In genomic region chr4:66956426-66956825, GRCh38 we compare ENCODE assay signal across 37 cellular contexts.
"Had no signal": no experiment of that assay in that cellular context is flagged by ENCODE, and none has a peak within 500 bp of the region (broad histone marks: within the 10 kb centered on the region; RNA-seq: fewer than 3 reads in every experiment).

No MANE protein-coding gene starts in this region.

- H3K9me3 ChIP-seq: adrenal gland, ascending aorta, body of pancreas, breast epithelium had no signal

- H3K27me3 Mint-ChIP-seq: activated naive CD4-positive, alpha-beta T cell treated with anti-CD3 and anti-CD28 coated beads, Interleukin-2, amount 10 ng/mL, durations not matched to agents 7 days and 5 days; activated naive CD4-positive, alpha-beta T cell treated with anti-CD3 and anti-CD28 coated beads, Interleukin-2, amount 50 U/mL, for 24 hours; activated naive CD8-positive, alpha-beta T cell; activated naive CD8-positive, alpha-beta T cell treated with anti-CD3 and anti-CD28 coated beads for 36 hours; activated naive CD8-positive, alpha-beta T cell treated with anti-CD3 and anti-CD28 coated beads, Interleukin-2, amount 10 ng/mL, durations not matched to agents 7 days and 5 days; activated naive CD8-positive, alpha-beta T cell treated with anti-CD3 and anti-CD28 coated beads, Interleukin-2, amount 50 U/mL, for 24 hours; activated T-cell treated with anti-CD3 and anti-CD28 coated beads, Interleukin-2, amount 50 U/mL, for 24 hours; activated T-helper 17 cell treated with anti-CD3 and anti-CD28 coated beads, Interleukin-2, amount 50 U/mL, for 72 hours; brain; central memory CD8-positive, alpha-beta T cell had no signal

- H3K36me3 ChIP-seq: adrenal gland, ascending aorta, brain microvascular endothelial cell, breast epithelium, cardiac muscle cell had no signal

- H3K27me3 ChIP-seq: adrenal gland, ascending aorta, body of pancreas, brain microvascular endothelial cell, breast epithelium, cardiac muscle cell had no signal

- H3K4me3 ChIP-seq: adrenal gland, ascending aorta, body of pancreas, breast epithelium, cardiac muscle cell had no signal

- H3K4me1 Mint-ChIP-seq: activated naive CD4-positive, alpha-beta T cell treated with anti-CD3 and anti-CD28 coated beads, Interleukin-2, amount 10 ng/mL, durations not matched to agents 7 days and 5 days; activated naive CD4-positive, alpha-beta T cell treated with anti-CD3 and anti-CD28 coated beads, Interleukin-2, amount 50 U/mL, for 24 hours; activated naive CD8-positive, alpha-beta T cell treated with anti-CD3 and anti-CD28 coated beads for 36 hours; activated naive CD8-positive, alpha-beta T cell treated with anti-CD3 and anti-CD28 coated beads, Interleukin-2, amount 10 ng/mL, durations not matched to agents 7 days and 5 days; activated naive CD8-positive, alpha-beta T cell treated with anti-CD3 and anti-CD28 coated beads, Interleukin-2, amount 50 U/mL, for 24 hours; activated T-helper 17 cell treated with anti-CD3 and anti-CD28 coated beads, Interleukin-2, amount 50 U/mL, for 72 hours; central memory CD8-positive, alpha-beta T cell had no signal

- H3K27ac ChIP-seq: adrenal gland, ascending aorta, body of pancreas, brain microvascular endothelial cell, breast epithelium, cardiac muscle cell had no signal

- ATAC-seq: activated naive CD4-positive, alpha-beta T cell treated with anti-CD3 and anti-CD28 coated beads, Interleukin-2, amount 50 U/mL, for 72 hours; activated naive CD8-positive, alpha-beta T cell treated with anti-CD3 and anti-CD28 coated beads, Interleukin-2, amount 50 U/mL, for 24 hours; activated T-cell treated with anti-CD3 and anti-CD28 coated beads, Interleukin-2, amount 50 U/mL, for 4 hours; activated T-cell treated with anti-CD3 and anti-CD28 coated beads, Interleukin-2, amount 50 U/mL, for 72 hours; activated T-helper 17 cell treated with anti-CD3 and anti-CD28 coated beads, Interleukin-2, amount 50 U/mL, for 72 hours; body of pancreas had no signal

- H3K4me3 Mint-ChIP-seq: activated naive CD4-positive, alpha-beta T cell treated with anti-CD3 and anti-CD28 coated beads for 36 hours; activated naive CD4-positive, alpha-beta T cell treated with anti-CD3 and anti-CD28 coated beads, Interleukin-2, amount 10 ng/mL, durations not matched to agents 7 days and 5 days; activated naive CD4-positive, alpha-beta T cell treated with anti-CD3 and anti-CD28 coated beads, Interleukin-2, amount 50 U/mL, for 24 hours; activated naive CD8-positive, alpha-beta T cell; activated naive CD8-positive, alpha-beta T cell treated with anti-CD3 and anti-CD28 coated beads for 36 hours; activated naive CD8-positive, alpha-beta T cell treated with anti-CD3 and anti-CD28 coated beads, Interleukin-2, amount 10 ng/mL, durations not matched to agents 7 days and 5 days; activated naive CD8-positive, alpha-beta T cell treated with anti-CD3 and anti-CD28 coated beads, Interleukin-2, amount 50 U/mL, for 24 hours; activated T-cell treated with anti-CD3 and anti-CD28 coated beads, Interleukin-2, amount 50 U/mL, for 24 hours; activated T-cell treated with anti-CD3 and anti-CD28 coated beads, Interleukin-2, amount 50 U/mL, for 4 hours; activated T-cell treated with anti-CD3 and anti-CD28 coated beads, Interleukin-2, amount 50 U/mL, for 72 hours; activated T-helper 1 cell treated with anti-CD3 and anti-CD28 coated beads, Interleukin-12 subunit alpha, Interleukin-12 subunit beta, Interleukin-2, Interleukin-4 antibody, amounts not matched to agents 30 ng/mL and 10 ng/mL and 1 ng/mL, durations not matched to agents 14 hours and 24 hours and 36 hours; activated T-helper 17 cell treated with anti-CD3 and anti-CD28 coated beads, Interleukin-2, amount 50 U/mL, for 72 hours; brain; central memory CD8-positive, alpha-beta T cell had no signal

- H3K36me3 Mint-ChIP-seq: activated naive CD4-positive, alpha-beta T cell treated with anti-CD3 and anti-CD28 coated beads, Interleukin-2, amount 10 ng/mL, durations not matched to agents 7 days and 5 days; activated naive CD4-positive, alpha-beta T cell treated with anti-CD3 and anti-CD28 coated beads, Interleukin-2, amount 50 U/mL, for 24 hours; activated naive CD4-positive, alpha-beta T cell treated with anti-CD3 and anti-CD28 coated beads, Interleukin-2, amount 50 U/mL, for 72 hours; activated naive CD8-positive, alpha-beta T cell; activated naive CD8-positive, alpha-beta T cell treated with anti-CD3 and anti-CD28 coated beads for 36 hours; activated naive CD8-positive, alpha-beta T cell treated with anti-CD3 and anti-CD28 coated beads, Interleukin-2, amount 10 ng/mL, durations not matched to agents 7 days and 5 days; brain had no signal

- H3K4me1 ChIP-seq: adrenal gland, ascending aorta, body of pancreas, breast epithelium had no signal

- DNase-seq: activated effector memory CD4-positive, alpha-beta T cell treated with anti-CD3 and anti-CD28 coated beads, Interleukin-2, amount 50 U/mL, for 16 hours; activated effector memory CD4-positive, alpha-beta T cell treated with Interleukin-2 at 50 U/mL for 16 hours; activated gamma-delta T cell; activated gamma-delta T cell treated with Interleukin-2 at 50 U/mL for 16 hours; activated naive CD4-positive, alpha-beta T cell; activated naive CD4-positive, alpha-beta T cell treated with anti-CD3 and anti-CD28 coated beads for 36 hours; activated naive CD4-positive, alpha-beta T cell treated with anti-CD3 and anti-CD28 coated beads, Interleukin-2, amount 10 ng/mL, durations not matched to agents 7 days and 5 days; activated naive CD4-positive, alpha-beta T cell treated with anti-CD3 and anti-CD28 coated beads, Interleukin-2, amount 50 U/mL, for 16 hours; activated naive CD4-positive, alpha-beta T cell treated with Interleukin-2 at 50 U/mL for 16 hours; activated naive CD8-positive, alpha-beta T cell treated with anti-CD3 and anti-CD28 coated beads for 36 hours; activated naive CD8-positive, alpha-beta T cell treated with anti-CD3 and anti-CD28 coated beads, Interleukin-2, amount 10 ng/mL, durations not matched to agents 7 days and 5 days; activated naive CD8-positive, alpha-beta T cell treated with anti-CD3 and anti-CD28 coated beads, Interleukin-2, amount 50 U/mL, for 24 hours; activated T-cell treated with anti-CD3 and anti-CD28 coated beads, Interleukin-2, amount 50 U/mL, for 1 hour; activated T-cell treated with anti-CD3 and anti-CD28 coated beads, Interleukin-2, amount 50 U/mL, for 24 hours; activated T-cell treated with anti-CD3 and anti-CD28 coated beads, Interleukin-2, amount 50 U/mL, for 4 hours; activated T-cell treated with anti-CD3 and anti-CD28 coated beads, Interleukin-2, amount 50 U/mL, for 48 hours; activated T-cell treated with anti-CD3 and anti-CD28 coated beads, Interleukin-2, amount 50 U/mL, for 72 hours; adrenal gland; amniotic stem cell; amygdala; anterior cingulate cortex; body of pancreas; brain microvascular endothelial cell; caudate nucleus; central memory CD4-positive, alpha-beta T cell; cerebellar nuclear complex had no signal

- H3K9me3 Mint-ChIP-seq: activated naive CD8-positive, alpha-beta T cell treated with anti-CD3 and anti-CD28 coated beads for 36 hours; activated naive CD8-positive, alpha-beta T cell treated with anti-CD3 and anti-CD28 coated beads, Interleukin-2, amount 10 ng/mL, durations not matched to agents 7 days and 5 days had no signal

- H3K27ac Mint-ChIP-seq: activated naive CD4-positive, alpha-beta T cell treated with anti-CD3 and anti-CD28 coated beads for 36 hours; activated naive CD4-positive, alpha-beta T cell treated with anti-CD3 and anti-CD28 coated beads, Interleukin-2, amount 10 ng/mL, durations not matched to agents 7 days and 5 days; activated naive CD4-positive, alpha-beta T cell treated with anti-CD3 and anti-CD28 coated beads, Interleukin-2, amount 50 U/mL, for 24 hours; activated naive CD4-positive, alpha-beta T cell treated with anti-CD3 and anti-CD28 coated beads, Interleukin-2, amount 50 U/mL, for 72 hours; activated naive CD8-positive, alpha-beta T cell; activated naive CD8-positive, alpha-beta T cell treated with anti-CD3 and anti-CD28 coated beads for 36 hours; activated naive CD8-positive, alpha-beta T cell treated with anti-CD3 and anti-CD28 coated beads, Interleukin-2, amount 10 ng/mL, durations not matched to agents 7 days and 5 days; activated naive CD8-positive, alpha-beta T cell treated with anti-CD3 and anti-CD28 coated beads, Interleukin-2, amount 50 U/mL, for 24 hours; activated T-cell treated with anti-CD3 and anti-CD28 coated beads, Interleukin-2, amount 50 U/mL, for 24 hours; activated T-cell treated with anti-CD3 and anti-CD28 coated beads, Interleukin-2, amount 50 U/mL, for 72 hours; activated T-helper 1 cell treated with anti-CD3 and anti-CD28 coated beads, Interleukin-12 subunit alpha, Interleukin-12 subunit beta, Interleukin-2, Interleukin-4 antibody, amounts not matched to agents 30 ng/mL and 10 ng/mL and 1 ng/mL, durations not matched to agents 14 hours and 24 hours and 36 hours; activated T-helper 17 cell treated with anti-CD3 and anti-CD28 coated beads, Interleukin-2, amount 50 U/mL, for 72 hours; activated T-helper 2 cell treated with anti-CD3 and anti-CD28 coated beads, Interferon-gamma antibody, Interleukin-2, Interleukin-4, amounts not matched to agents 10 μg/mL and 5 μg/mL and 100 μg/mL, durations not matched to agents 14 hours and 24 hours and 36 hours; brain had no signal
